8 cellular contexts compared by ENCODE assay signal in the genomic region with DNA sequence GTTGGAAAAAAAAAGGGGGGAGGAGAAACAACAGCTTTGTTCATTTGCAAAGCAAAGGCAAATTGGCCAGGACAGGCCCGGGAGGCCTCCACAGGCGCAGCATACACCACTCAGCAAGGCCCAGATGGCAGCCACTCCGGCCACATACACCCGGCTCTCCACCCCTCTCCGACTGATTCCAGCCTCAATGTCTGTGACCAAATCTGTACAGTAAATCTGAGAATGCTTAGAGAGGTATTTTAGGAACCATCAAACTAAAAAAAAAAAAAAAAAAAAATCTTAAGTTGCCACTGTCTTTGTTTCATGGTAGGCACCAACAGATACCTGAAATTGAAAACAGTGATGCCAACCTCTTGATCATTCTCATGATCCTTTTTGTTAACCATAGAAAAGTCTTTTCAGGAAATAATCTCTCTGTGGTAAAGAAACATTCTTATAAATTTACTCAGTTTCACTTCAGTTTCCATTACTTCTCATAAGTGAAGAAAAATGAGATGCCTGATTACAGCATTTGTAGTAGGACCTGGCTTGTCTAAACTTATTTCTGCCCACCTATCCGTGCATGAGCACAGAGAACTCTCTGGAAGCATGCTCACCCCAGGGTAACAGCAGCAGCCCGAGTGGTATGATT. TPM values are rescaled to one million over a fixed set of nuclear protein-coding genes. Genes with fewer than 3 reads are reported as not detected.
A peak's percentile ranks its signal among the peaks of the same experiment; 100 is the strongest.
DNase-seq lines count a peak whose midpoint lies in the region; ATAC-seq and TF ChIP-seq lines count a peak whose summit lies in the region.

No MANE protein-coding gene starts in this region.

- peak; percentile 73 for ATAC-seq in HG02870 (IDR thresholded peaks at IDR 0.05; ENCODE audit: unreplicated experiment)
- no peak for ATAC-seq in activated CD8-positive, alpha-beta T cell treated with anti-CD3 and anti-CD28 coated beads, Interleukin-2, amount 10 ng/mL, durations not matched to agents 7 days and 5 days
- peak; percentile 67 for ATAC-seq in stimulated activated naive CD8-positive, alpha-beta T cell treated with anti-CD3 and anti-CD28 coated beads, Interleukin-15, amount 100 ng/mL, for 72 hours

- peak overlapping the region; percentile 46 for H3K4me3 Mint-ChIP-seq in activated T-cell treated with anti-CD3 and anti-CD28 coated beads, Interleukin-2, amount 50 U/mL, for 24 hours
- no peak overlapping the region for H3K4me3 Mint-ChIP-seq in activated CD8-positive, alpha-beta T cell treated with anti-CD3 and anti-CD28 coated beads, Interleukin-2, amount 10 ng/mL, durations not matched to agents 7 days and 5 days
- peak overlapping the region in 1 of 2 donors; percentile 40 for H3K4me3 Mint-ChIP-seq in stimulated activated naive CD8-positive, alpha-beta T cell treated with anti-CD3 and anti-CD28 coated beads, Interleukin-15, amount 100 ng/mL, for 72 hours

- peaks cover 0 to 91% of the 10 kb centered on the region in 2 donors for H3K4me1 ChIP-seq in right atrium auricular region

- peaks cover 23% of the 10 kb centered on the region for H3K27me3 Mint-ChIP-seq in activated T-cell treated with anti-CD3 and anti-CD28 coated beads, Interleukin-2, amount 50 U/mL, for 24 hours
- no peaks in the 10 kb centered on the region for H3K27me3 Mint-ChIP-seq in activated CD8-positive, alpha-beta T cell treated with anti-CD3 and anti-CD28 coated beads, Interleukin-2, amount 10 ng/mL, durations not matched to agents 7 days and 5 days (ENCODE audit: low read depth)
- peaks cover 4% of the 10 kb centered on the region for H3K27me3 Mint-ChIP-seq in stimulated activated naive CD8-positive, alpha-beta T cell treated with anti-CD3 and anti-CD28 coated beads, Interleukin-15, amount 100 ng/mL, for 72 hours

- H3K9me3 Mint-ChIP-seq in activated T-cell treated with anti-CD3 and anti-CD28 coated beads, Interleukin-2, amount 50 U/mL, for 24 hours = no peaks in the 10 kb centered on the region
- no peaks in the 10 kb centered on the region for H3K9me3 Mint-ChIP-seq in activated CD8-positive, alpha-beta T cell treated with anti-CD3 and anti-CD28 coated beads, Interleukin-2, amount 10 ng/mL, durations not matched to agents 7 days and 5 days (ENCODE audit: insufficient read depth)
- no peaks in the 10 kb centered on the region for H3K9me3 Mint-ChIP-seq in stimulated activated naive CD8-positive, alpha-beta T cell treated with anti-CD3 and anti-CD28 coated beads, Interleukin-15, amount 100 ng/mL, for 72 hours

- peaks cover 1% of the 10 kb centered on the region for H3K36me3 ChIP-seq in right atrium auricular region

- H3K9me3 ChIP-seq in right atrium auricular region = no peaks in the 10 kb centered on the region

- DNase-seq in activated T-cell treated with anti-CD3 and anti-CD28 coated beads, Interleukin-2, amount 50 U/mL, for 24 hours = peak; percentile 43
- DNase-seq in activated T-cell treated with anti-CD3 and anti-CD28 coated beads, Interleukin-2, amount 50 U/mL, for 48 hours = no peak
- DNase-seq in activated CD8-positive, alpha-beta T cell treated with anti-CD3 and anti-CD28 coated beads, Interleukin-2, amount 10 ng/mL, durations not matched to agents 7 days and 5 days = no peak
- DNase-seq in stimulated activated naive CD8-positive, alpha-beta T cell treated with anti-CD3 and anti-CD28 coated beads, Interleukin-15, amount 100 ng/mL, for 72 hours = peak in 1 of 2 donors; percentile 34
- no peak for DNase-seq in T-helper 9 cell
- no peak for DNase-seq in right atrium auricular region (ENCODE audit: low spot score)
- DNase-seq in COR-L47 (lab: John Stamatoyannopoulos, UW) = no peak

- H3K36me3 Mint-ChIP-seq in activated T-cell treated with anti-CD3 and anti-CD28 coated beads, Interleukin-2, amount 50 U/mL, for 24 hours (ENCODE audit: low read depth) = peaks cover 36% of the 10 kb centered on the region
- peaks cover 28% of the 10 kb centered on the region for H3K36me3 Mint-ChIP-seq in activated CD8-positive, alpha-beta T cell treated with anti-CD3 and anti-CD28 coated beads, Interleukin-2, amount 10 ng/mL, durations not matched to agents 7 days and 5 days (ENCODE audit: low read depth)

- no peak for TF ChIP-seq CTCF in right atrium auricular region (IDR thresholded peaks at IDR 0.05)

- no peak overlapping the region for H3K27ac ChIP-seq in right atrium auricular region

- H3K4me1 Mint-ChIP-seq in activated T-cell treated with anti-CD3 and anti-CD28 coated beads, Interleukin-2, amount 50 U/mL, for 24 hours (ENCODE audit: low read depth) = peaks cover 94% of the 10 kb centered on the region
- peaks cover 89% of the 10 kb centered on the region for H3K4me1 Mint-ChIP-seq in activated CD8-positive, alpha-beta T cell treated with anti-CD3 and anti-CD28 coated beads, Interleukin-2, amount 10 ng/mL, durations not matched to agents 7 days and 5 days (ENCODE audit: low read depth)
- H3K4me1 Mint-ChIP-seq in stimulated activated naive CD8-positive, alpha-beta T cell treated with anti-CD3 and anti-CD28 coated beads, Interleukin-15, amount 100 ng/mL, for 72 hours = peaks cover 99% of the 10 kb centered on the region

- H3K27me3 ChIP-seq in right atrium auricular region = no peaks in the 10 kb centered on the region

- POLR2A ChIA-PET in activated CD8-positive, alpha-beta T cell treated with anti-CD3 and anti-CD28 coated beads, Interleukin-2, amount 10 ng/mL, durations not matched to agents 7 days and 5 days (lab: Charles Lee) = interaction anchor here (1.3 kb wide), 1 partner anchor 100 kb away, joined by 3 read pairs; the partner anchor contains the start of gene OGFOD2

- CTCF ChIA-PET in activated CD8-positive, alpha-beta T cell treated with anti-CD3 and anti-CD28 coated beads, Interleukin-2, amount 10 ng/mL, durations not matched to agents 7 days and 5 days (lab: Charles Lee) = interaction anchor here (0.6 to 2.3 kb wide), 2 partner anchors 15 kb away, joined by 3 to 11 read pairs; no protein-coding TSS in a partner anchor

- H3K27ac Mint-ChIP-seq in activated T-cell treated with anti-CD3 and anti-CD28 coated beads, Interleukin-2, amount 50 U/mL, for 24 hours = peak overlapping the region; percentile 74
- H3K27ac Mint-ChIP-seq in activated CD8-positive, alpha-beta T cell treated with anti-CD3 and anti-CD28 coated beads, Interleukin-2, amount 10 ng/mL, durations not matched to agents 7 days and 5 days = peak overlapping the region; percentile 59
- peak overlapping the region; percentile 1 to 43 for H3K27ac Mint-ChIP-seq in stimulated activated naive CD8-positive, alpha-beta T cell treated with anti-CD3 and anti-CD28 coated beads, Interleukin-15, amount 100 ng/mL, for 72 hours

- H3K4me3 ChIP-seq in right atrium auricular region = no peak overlapping the region

RNA-seq across cellular contexts. Expression of gene VPS37B, which starts 20.2 kb away (rescaled TPM):
- total RNA-seq in activated CD8-positive, alpha-beta T cell treated with anti-CD3 and anti-CD28 coated beads, Interleukin-2, amount 10 ng/mL, durations not matched to agents 7 days and 5 days = 10 to 100 TPM; 24.9 to 26.5 TPM
- total RNA-seq in right atrium auricular region = 10 to 100 TPM; 28.5 to 41.1 TPM

RNA-seq across cellular contexts. Expression of gene HIP1R, which starts 40.4 kb away (rescaled TPM):
- total RNA-seq in activated CD8-positive, alpha-beta T cell treated with anti-CD3 and anti-CD28 coated beads, Interleukin-2, amount 10 ng/mL, durations not matched to agents 7 days and 5 days = 10 to 100 TPM; 36.2 to 37.4 TPM
- 10 to 100 TPM; 32.4 to 43.8 TPM for total RNA-seq in right atrium auricular region

Comparison
In these comparisons a context has a peak if more than half of its experiments do, and no peak if none do; other contexts are left out.
1. H3K27ac Mint-ChIP-seq: peak in every context shown above with its lines; median percentile 74 in activated T-cell treated with anti-CD3 and anti-CD28 coated beads, Interleukin-2, amount 50 U/mL, for 24 hours; 59 in activated CD8-positive, alpha-beta T cell treated with anti-CD3 and anti-CD28 coated beads, Interleukin-2, amount 10 ng/mL, durations not matched to agents 7 days and 5 days; 22 in stimulated activated naive CD8-positive, alpha-beta T cell treated with anti-CD3 and anti-CD28 coated beads, Interleukin-15, amount 100 ng/mL, for 72 hours.